21 cellular contexts compared by ENCODE assay signal in the genomic region with DNA sequence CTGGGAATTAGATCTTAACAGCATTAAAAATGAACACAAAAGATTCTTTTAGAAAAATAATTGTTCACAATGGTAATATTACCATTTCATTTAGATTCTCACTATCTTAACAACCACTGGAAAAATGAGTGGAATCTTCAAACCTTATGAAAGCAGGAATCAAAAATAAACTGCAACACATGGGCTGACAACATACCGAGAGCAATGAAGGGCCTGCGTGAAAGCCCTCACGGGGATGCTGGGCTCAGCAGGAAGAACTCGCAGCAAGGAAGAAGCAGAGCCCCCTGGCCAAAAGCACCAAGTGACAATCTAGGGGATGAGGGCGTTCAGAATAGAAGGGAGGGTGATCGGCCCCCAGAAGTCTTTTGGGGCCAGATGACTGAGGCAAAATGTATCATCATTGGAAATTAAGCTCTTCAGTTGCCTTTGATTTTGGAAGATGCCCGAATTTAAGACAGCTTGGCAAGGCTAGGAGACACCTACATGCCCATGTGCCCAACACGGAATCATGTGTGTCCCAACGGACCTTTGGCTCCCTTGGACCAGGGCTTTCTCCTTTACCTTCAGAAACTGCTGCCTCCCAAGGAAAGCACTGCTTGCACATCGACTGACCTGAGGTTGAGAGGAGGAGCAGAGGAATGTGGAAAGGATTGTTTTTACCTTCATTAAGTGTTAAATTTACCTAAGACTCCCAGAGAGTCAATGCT.
DNase-seq lines count a peak whose midpoint lies in the region; ATAC-seq and TF ChIP-seq lines count a peak whose summit lies in the region.
"Had no signal": no experiment of that assay in that cellular context is flagged by ENCODE, and none has a peak within 500 bp of the region (broad histone marks: within the 10 kb centered on the region; RNA-seq: fewer than 3 reads in every experiment).

No MANE protein-coding gene starts in this region.

- peak overlapping the region; percentile 69 for H3K14ac ChIP-seq in IMR-90 (replicated peaks; ENCODE audit: low read depth, low read length)

- H3K27me3 Mint-ChIP-seq in brain (no peaks in the 10 kb centered on the region), CD14-positive monocyte (ENCODE audit: low read depth in 3 of 3) (peaks cover 0 to 3% (median 3%) of the 10 kb centered on the region in 3 donors)
- H3K27me3 Mint-ChIP-seq: activated CD4-positive, alpha-beta T cell treated with anti-CD3 and anti-CD28 coated beads for 36 hours; activated naive CD8-positive, alpha-beta T cell had no signal

- POLR2A ChIA-PET in IMR-90 (lab: Charles Lee; ENCODE audit: unreplicated experiment) = interaction anchor here (0.5 to 0.6 kb wide), 2 partner anchors 146 to 196 kb away, joined by 3 to 4 read pairs; no protein-coding TSS in a partner anchor

- in situ Hi-C loops in IMR-90 (cut with MboI; ENCODE audit: low sequenced_read_pairs) = no loop called here

- peaks cover 15% of the 10 kb centered on the region for H3K9me1 ChIP-seq in IMR-90 (ENCODE audit: insufficient read depth, low read length)

- peak overlapping the region; percentile 1; the same call in 1 of the 2 replicates for H3K9ac ChIP-seq in IMR-90 (ENCODE audit: low read depth, low read length)

- TF ChIP-seq RAD21 in IMR-90 (IDR thresholded peaks at IDR 0.05; ENCODE audit: low read length) = no peak

- dilution Hi-C loops in IMR-90 (cut with HindIII; ENCODE audit: low sequenced_read_pairs, unreplicated experiment) = no loop called here

- H2AK5ac ChIP-seq in IMR-90 (ENCODE audit: low read depth, low read length) = peak overlapping the region; percentile 90

- H3K36me3 Mint-ChIP-seq in brain (no peaks in the 10 kb centered on the region), CD14-positive monocyte (no peaks in the 10 kb centered on the region)
- H3K36me3 Mint-ChIP-seq: stimulated activated memory B cell treated with anti-CD40 and anti-IgM and Interleukin-4, amounts not matched to agents 10 μg/mL and 1 μg/mL and 100 μg/mL, for 72 hours had no signal

- H2BK15ac ChIP-seq in IMR-90 (ENCODE audit: low read depth, low read length) = peak overlapping the region; percentile 42; the same call in 1 of the 3 replicates

- H4K8ac ChIP-seq in IMR-90 (ENCODE audit: low read depth in 2 of 2, low read length in 2 of 2) = peak overlapping the region in 1 of 2 experiments; percentile 41; a peak in 2 of 4 replicates

- no TSS peak for BruUV-seq in IMR-90 (replicated peaks; lab: Mats Ljungman, UMichigan)

- peak overlapping the region; percentile 60 for H4K5ac ChIP-seq in IMR-90 (ENCODE audit: low read depth, low read length)

- CTCF ChIA-PET in IMR-90 (lab: Yijun Ruan, JAX) = interaction anchor here (0.6 to 1.1 kb wide), 8 partner anchors 9 to 358 kb away, joined by 3 to 5 read pairs (median 4); no protein-coding TSS in a partner anchor

- peak overlapping the region; percentile 48 for H4K91ac ChIP-seq in IMR-90 (ENCODE audit: insufficient read depth, low read depth, low read length)

- 80% methylated on average over 1 of the region's 10 CpGs; no CpG with 5 or more reads in 1 of the 2 experiments for WGBS in IMR-90 (ENCODE audit: extremely low coverage in 2 of 2, insufficient read length in 1 of 2), 2 experiments
- WGBS in testis, 2 donors = 43 to 64% methylated on average over 9 to 10 of the region's 10 CpGs

- no peaks in the 10 kb centered on the region for H3K9me3 ChIP-seq in IMR-90 (ENCODE audit: control insufficient read depth, insufficient read depth, low read length)
- H3K9me3 ChIP-seq in lower lobe of right lung = no peaks in the 10 kb centered on the region
- H3K9me3 ChIP-seq in testis = no peaks in the 10 kb centered on the region
- H3K9me3 ChIP-seq: colonic mucosa had no signal

- no peak overlapping the region for H3K4me3 ChIP-seq in IMR-90 (ENCODE audit: insufficient read depth, low read depth, low read length)
- no peak overlapping the region for H3K4me3 ChIP-seq in lower lobe of right lung
- H3K4me3 ChIP-seq in testis = no peak overlapping the region
- H3K4me3 ChIP-seq: colonic mucosa, skin epidermis had no signal

- H2AFZ ChIP-seq in IMR-90 (replicated peaks; ENCODE audit: low read length, poor library complexity) = no peak overlapping the region

- TF ChIP-seq POLR2A in IMR-90 (IDR thresholded peaks at IDR 0.05; ENCODE audit: low read depth, low read length) = no peak
- TF ChIP-seq POLR2A in testis (IDR thresholded peaks at IDR 0.05) = no peak

- H4K20me1 ChIP-seq in IMR-90 (ENCODE audit: insufficient read depth, low read length) = no peaks in the 10 kb centered on the region

- peak overlapping the region; percentile 13; the same call in 1 of the 2 replicates for H3K4me2 ChIP-seq in IMR-90 (ENCODE audit: low read depth, low read length)

- no peak overlapping the region for H2BK5ac ChIP-seq in IMR-90 (ENCODE audit: low read depth, low read length, poor library complexity, severe bottlenecking)

- ATAC-seq in IMR-90 (ENCODE audit: low read depth) = peak; percentile 41
- ATAC-seq in lower lobe of right lung = no peak
- ATAC-seq: stimulated activated memory B cell treated with anti-CD40 and anti-IgM and Interleukin-4, amounts not matched to agents 10 μg/mL and 1 μg/mL and 100 μg/mL, for 72 hours had no signal

- DNase-seq in IMR-90 = peak; percentile 41
- DNase-seq in lower lobe of right lung = no peak
- no peak for DNase-seq in testis
- no peak for DNase-seq in activated CD4-positive, alpha-beta T cell treated with anti-CD3 and anti-CD28 coated beads, Interleukin-2, amount 50 U/mL, for 1 hour
- no peak for DNase-seq in head of caudate nucleus
- no peak for DNase-seq in NCI-H1417 treated with DMSO at 0.1 percent for 48 hours (lab: John Stamatoyannopoulos, UW)
- DNase-seq in CD14-positive monocyte (ENCODE audit: low spot score) = no peak
- DNase-seq: activated CD4-positive, alpha-beta T cell treated with anti-CD3 and anti-CD28 coated beads for 36 hours; C1 segment of cervical spinal cord; colonic mucosa; DMS79; erythroblast; NCI-H2029 treated with DMSO at 0.1 percent for 48 hours; NCI-H774; RPMI8226 had no signal

- H3K36me3 ChIP-seq in IMR-90 (ENCODE audit: control insufficient read depth, insufficient read depth, low read length) (no peaks in the 10 kb centered on the region), lower lobe of right lung (peaks cover 5% of the 10 kb centered on the region), testis (ENCODE audit: low read depth, missing control alignments) (no peaks in the 10 kb centered on the region)
- H3K36me3 ChIP-seq: colonic mucosa had no signal

- peak overlapping the region; percentile 76 for H2BK20ac ChIP-seq in IMR-90 (ENCODE audit: low read depth, low read length)

- intact Hi-C loops in IMR-90 (cut with micrococcal nuclease) (loop anchor here (5.0 kb wide), 1 partner anchor 105 kb away; a partner anchor contains a TSS), lower lobe of right lung (cut with DNase I) (no loop called here), testis (cut with DNase I; ENCODE audit: low total_unique reads) (no loop called here), head of caudate nucleus (cut with DNase I) (no loop called here), CD14-positive monocyte (cut with micrococcal nuclease) (no loop called here)

- H3K27me3 ChIP-seq in IMR-90 (ENCODE audit: control insufficient read depth, insufficient read depth, low read length) = no peaks in the 10 kb centered on the region
- no peaks in the 10 kb centered on the region for H3K27me3 ChIP-seq in lower lobe of right lung (ENCODE audit: low read depth)
- no peaks in the 10 kb centered on the region for H3K27me3 ChIP-seq in testis
- H3K27me3 ChIP-seq: colonic mucosa had no signal

- TF ChIP-seq CTCF in IMR-90 (conservative IDR thresholded peaks at IDR 0.05; ENCODE audit: low read depth, low read length) (no peak), brain (conservative IDR thresholded peaks at IDR 0.05) (no peak), lower lobe of right lung (IDR thresholded peaks at IDR 0.05) (no peak), testis (IDR thresholded peaks at IDR 0.05) (no peak), CD14-positive monocyte (IDR thresholded peaks at IDR 0.05) (no peak)

- H2BK120ac ChIP-seq in IMR-90 (ENCODE audit: low read depth, low read length) = peak overlapping the region; percentile 50

- H3K9me3 Mint-ChIP-seq in brain (no peaks in the 10 kb centered on the region), CD14-positive monocyte (peaks cover 0 to 3% (median 2%) of the 10 kb centered on the region in 7 donors)
- H3K9me3 Mint-ChIP-seq: neural crest cell; stimulated activated memory B cell treated with anti-CD40 and anti-IgM and Interleukin-4, amounts not matched to agents 10 μg/mL and 1 μg/mL and 100 μg/mL, for 72 hours; T-helper 2 cell treated with Interferon-gamma antibody and Interleukin-4, amounts not matched to agents 5 μg/mL and 100 μg/mL, for 36 hours had no signal

- no peak overlapping the region for H3K56ac ChIP-seq in IMR-90 (ENCODE audit: extremely low read depth, insufficient read depth, low read length)

- H3K18ac ChIP-seq in IMR-90 (ENCODE audit: low read depth, low read length) = peak overlapping the region; percentile 92

- H3K4me3 Mint-ChIP-seq in brain (peak overlapping the region in 1 of 5 experiments; percentile 29), CD14-positive monocyte (no peak overlapping the region)
- H3K4me3 Mint-ChIP-seq: activated CD4-positive, alpha-beta T cell treated with anti-CD3 and anti-CD28 coated beads for 36 hours; activated naive CD8-positive, alpha-beta T cell; neural crest cell; stimulated activated memory B cell treated with anti-CD40 and anti-IgM and Interleukin-4, amounts not matched to agents 10 μg/mL and 1 μg/mL and 100 μg/mL, for 72 hours; T-helper 2 cell treated with Interferon-gamma antibody and Interleukin-4, amounts not matched to agents 5 μg/mL and 100 μg/mL, for 36 hours had no signal

- H3K23ac ChIP-seq in IMR-90 (ENCODE audit: low read depth, low read length) = peak overlapping the region; percentile 36

- H3K27ac Mint-ChIP-seq in brain (peak overlapping the region in 3 of 5 experiments; percentile 69 to 92 (median 74)), CD14-positive monocyte (peak overlapping the region in 1 of 7 donors; percentile 5)
- H3K27ac Mint-ChIP-seq: activated CD4-positive, alpha-beta T cell treated with anti-CD3 and anti-CD28 coated beads for 36 hours; stimulated activated memory B cell treated with anti-CD40 and anti-IgM and Interleukin-4, amounts not matched to agents 10 μg/mL and 1 μg/mL and 100 μg/mL, for 72 hours; T-helper 2 cell treated with Interferon-gamma antibody and Interleukin-4, amounts not matched to agents 5 μg/mL and 100 μg/mL, for 36 hours had no signal

- peak overlapping the region; percentile 77 for H3K4ac ChIP-seq in IMR-90 (ENCODE audit: low read depth, low read length)

- no peak overlapping the region for H2AK9ac ChIP-seq in IMR-90 (replicated peaks; ENCODE audit: low read depth, low read length, poor library complexity)

- peaks cover 0 to 4% of the 10 kb centered on the region in 2 experiments; a peak in 2 of 4 replicates for H3K79me1 ChIP-seq in IMR-90 (ENCODE audit: low read depth in 1 of 2, low read length in 2 of 2)

- H3K4me1 Mint-ChIP-seq in brain (peaks cover 49% of the 10 kb centered on the region), CD14-positive monocyte (no peaks in the 10 kb centered on the region)
- H3K4me1 Mint-ChIP-seq: stimulated activated memory B cell treated with anti-CD40 and anti-IgM and Interleukin-4, amounts not matched to agents 10 μg/mL and 1 μg/mL and 100 μg/mL, for 72 hours had no signal

- H3K27ac ChIP-seq in IMR-90 (ENCODE audit: insufficient read depth, low read length) = peak overlapping the region; percentile 61; the same call in 1 of the 2 replicates
- peak overlapping the region; percentile 26 for H3K27ac ChIP-seq in lower lobe of right lung
- peak overlapping the region; percentile 66 to 85 for H3K27ac ChIP-seq in testis
- H3K27ac ChIP-seq: colonic mucosa had no signal

- H3K4me1 ChIP-seq in IMR-90 (ENCODE audit: control insufficient read depth, insufficient read depth, low read length) (peaks cover 20% of the 10 kb centered on the region), lower lobe of right lung (peaks cover 51% of the 10 kb centered on the region), testis (peaks cover 40% of the 10 kb centered on the region)
- H3K4me1 ChIP-seq: colonic mucosa had no signal
